ENCODE assay signal across 15 cellular contexts in genomic region chr5:131322926-131323325, GRCh38. TPM values are rescaled to one million over a fixed set of nuclear protein-coding genes. Genes with fewer than 3 reads are reported as not detected.
DNase-seq lines count a peak whose midpoint lies in the region; ATAC-seq and TF ChIP-seq lines count a peak whose summit lies in the region.
"Had no signal": no experiment of that assay in that cellular context is flagged by ENCODE, and none has a peak within 500 bp of the region (broad histone marks: within the 10 kb centered on the region; RNA-seq: fewer than 3 reads in every experiment).

No MANE protein-coding gene starts in this region.

- H3K4me1 Mint-ChIP-seq in stimulated activated naive CD8-positive, alpha-beta T cell treated with anti-CD3 and anti-CD28 coated beads, Interleukin-15, Interleukin-2, amounts not matched to agents 100 ng/mL and 50 ng/mL, for 24 hours (ENCODE audit: low read depth) = peaks cover 76% of the 10 kb centered on the region
- H3K4me1 Mint-ChIP-seq in activated T-helper 2 cell treated with anti-CD3 and anti-CD28 coated beads, Interferon-gamma antibody, Interleukin-2, Interleukin-4, amounts not matched to agents 10 μg/mL and 5 μg/mL and 100 μg/mL, durations not matched to agents 14 hours and 24 hours and 36 hours (ENCODE audit: low read depth) = peaks cover 40% of the 10 kb centered on the region
- peaks cover 94% of the 10 kb centered on the region for H3K4me1 Mint-ChIP-seq in stimulated activated naive CD8-positive, alpha-beta T cell treated with anti-CD3 and anti-CD28 coated beads, Interleukin-15, amount 100 ng/mL, for 72 hours
- H3K4me1 Mint-ChIP-seq in Caco-2 (ENCODE audit: low read depth, unreplicated experiment) = peaks cover 11% of the 10 kb centered on the region

- no peak for ATAC-seq in stimulated activated naive CD8-positive, alpha-beta T cell treated with anti-CD3 and anti-CD28 coated beads, Interleukin-15, Interleukin-2, amounts not matched to agents 100 U/mL and 50 U/mL, for 24 hours
- ATAC-seq in foreskin keratinocyte = peak; percentile 71
- peak; percentile 15 for ATAC-seq in stimulated activated naive CD8-positive, alpha-beta T cell treated with anti-CD3 and anti-CD28 coated beads, Interleukin-15, amount 100 ng/mL, for 72 hours
- ATAC-seq: gastroesophageal sphincter had no signal

- H3K27me3 Mint-ChIP-seq in stimulated activated naive CD8-positive, alpha-beta T cell treated with anti-CD3 and anti-CD28 coated beads, Interleukin-15, Interleukin-2, amounts not matched to agents 100 ng/mL and 50 ng/mL, for 24 hours = no peaks in the 10 kb centered on the region
- H3K27me3 Mint-ChIP-seq in activated T-helper 2 cell treated with anti-CD3 and anti-CD28 coated beads, Interferon-gamma antibody, Interleukin-2, Interleukin-4, amounts not matched to agents 10 μg/mL and 5 μg/mL and 100 μg/mL, durations not matched to agents 14 hours and 24 hours and 36 hours (ENCODE audit: low read depth) = no peaks in the 10 kb centered on the region
- H3K27me3 Mint-ChIP-seq in stimulated activated naive CD8-positive, alpha-beta T cell treated with anti-CD3 and anti-CD28 coated beads, Interleukin-15, amount 100 ng/mL, for 72 hours = no peaks in the 10 kb centered on the region
- H3K27me3 Mint-ChIP-seq in Caco-2 (ENCODE audit: insufficient read depth, unreplicated experiment) = no peaks in the 10 kb centered on the region

- CTCF ChIA-PET in Caco-2 (lab: Charles Lee) = no interaction called here

- H3K4me1 ChIP-seq in foreskin keratinocyte (peaks cover 20% of the 10 kb centered on the region), Caco-2 (no peaks in the 10 kb centered on the region)

- peaks cover 58% of the 10 kb centered on the region for H3K36me3 Mint-ChIP-seq in stimulated activated naive CD8-positive, alpha-beta T cell treated with anti-CD3 and anti-CD28 coated beads, Interleukin-15, Interleukin-2, amounts not matched to agents 100 ng/mL and 50 ng/mL, for 24 hours (ENCODE audit: low read depth)
- peaks cover 70% of the 10 kb centered on the region for H3K36me3 Mint-ChIP-seq in activated T-helper 2 cell treated with anti-CD3 and anti-CD28 coated beads, Interferon-gamma antibody, Interleukin-2, Interleukin-4, amounts not matched to agents 10 μg/mL and 5 μg/mL and 100 μg/mL, durations not matched to agents 14 hours and 24 hours and 36 hours (ENCODE audit: low read depth)
- H3K36me3 Mint-ChIP-seq in Caco-2 (ENCODE audit: insufficient read depth, unreplicated experiment) = peaks cover 24% of the 10 kb centered on the region

- intact Hi-C loops in activated T-helper 2 cell treated with anti-CD3 and anti-CD28 coated beads, Interferon-gamma antibody, Interleukin-2, Interleukin-4, amounts not matched to agents 10 μg/mL and 5 μg/mL and 100 μg/mL, durations not matched to agents 14 hours and 24 hours and 36 hours (cut with micrococcal nuclease) = loop anchor here (1.0 to 2.0 kb wide), 3 partner anchors 34 to 60 kb away; no protein-coding TSS in a partner anchor
- intact Hi-C loops in Caco-2 (cut with micrococcal nuclease; ENCODE audit: unreplicated experiment) = no loop called here

- no peak for DNase-seq in stimulated activated naive CD8-positive, alpha-beta T cell treated with anti-CD3 and anti-CD28 coated beads, Interleukin-15, Interleukin-2, amounts not matched to agents 100 U/mL and 50 U/mL, for 24 hours
- no peak for DNase-seq in activated T-helper 2 cell treated with anti-CD3 and anti-CD28 coated beads, Interferon-gamma antibody, Interleukin-2, Interleukin-4, amounts not matched to agents 10 μg/mL and 5 μg/mL and 100 μg/mL, durations not matched to agents 14 hours and 24 hours and 36 hours (ENCODE audit: low spot score)
- DNase-seq in foreskin keratinocyte (peak in 1 of 2 donors; percentile 51), Caco-2 (no peak), nucleus accumbens (lab: John Stamatoyannopoulos, UW) (no peak), DMS153 (lab: John Stamatoyannopoulos, UW) (no peak)
- no peak for DNase-seq in stimulated activated naive CD8-positive, alpha-beta T cell treated with anti-CD3 and anti-CD28 coated beads, Interleukin-15, amount 100 ng/mL, for 72 hours
- DNase-seq: activated CD4-positive, alpha-beta T cell treated with anti-CD3 and anti-CD28 coated beads for 48 hours; activated effector memory CD4-positive, alpha-beta T cell treated with anti-CD3 and anti-CD28 coated beads, Interleukin-2, amount 50 U/mL, for 16 hours; central memory CD4-positive, alpha-beta T cell; mesenchymal stem cell; Peyer's patch had no signal

- TF ChIP-seq CTCF in foreskin keratinocyte (conservative IDR thresholded peaks at IDR 0.05) (no peak), Caco-2 (IDR thresholded peaks at IDR 0.05; ENCODE audit: insufficient read depth in 1 of 2, low read depth in 1 of 2, low read length in 1 of 2, severe bottlenecking in 1 of 2, unreplicated experiment in 1 of 2) (no peak)

- H3K27ac Mint-ChIP-seq in stimulated activated naive CD8-positive, alpha-beta T cell treated with anti-CD3 and anti-CD28 coated beads, Interleukin-15, Interleukin-2, amounts not matched to agents 100 ng/mL and 50 ng/mL, for 24 hours = peak overlapping the region; percentile 62
- H3K27ac Mint-ChIP-seq in activated T-helper 2 cell treated with anti-CD3 and anti-CD28 coated beads, Interferon-gamma antibody, Interleukin-2, Interleukin-4, amounts not matched to agents 10 μg/mL and 5 μg/mL and 100 μg/mL, durations not matched to agents 14 hours and 24 hours and 36 hours = peak overlapping the region; percentile 11
- H3K27ac Mint-ChIP-seq in stimulated activated naive CD8-positive, alpha-beta T cell treated with anti-CD3 and anti-CD28 coated beads, Interleukin-15, amount 100 ng/mL, for 72 hours = peak overlapping the region in 1 of 2 donors; percentile 63
- no peak overlapping the region for H3K27ac Mint-ChIP-seq in Caco-2 (ENCODE audit: unreplicated experiment)

- BruUV-seq in Caco-2 (replicated peaks; lab: Mats Ljungman, UMichigan) = no TSS peak

- no peaks in the 10 kb centered on the region for H3K9me3 ChIP-seq in Caco-2
- H3K9me3 ChIP-seq: gastroesophageal sphincter, Peyer's patch, vagina had no signal

- POLR2A ChIA-PET in Caco-2 (lab: Charles Lee) = no interaction called here

- no peak overlapping the region for H3K27ac ChIP-seq in foreskin keratinocyte
- H3K27ac ChIP-seq: gastroesophageal sphincter, Peyer's patch, vagina had no signal

- peaks cover 4% of the 10 kb centered on the region for H3K36me3 ChIP-seq in Caco-2 (ENCODE audit: control insufficient read depth, insufficient read depth, low read length)
- H3K36me3 ChIP-seq: vagina had no signal

- no peak overlapping the region for H3K4me3 ChIP-seq in Caco-2 (ENCODE audit: low read depth, low read length)
- H3K4me3 ChIP-seq: gastroesophageal sphincter, Peyer's patch, vagina had no signal

- no peaks in the 10 kb centered on the region for H3K9me3 Mint-ChIP-seq in stimulated activated naive CD8-positive, alpha-beta T cell treated with anti-CD3 and anti-CD28 coated beads, Interleukin-15, Interleukin-2, amounts not matched to agents 100 ng/mL and 50 ng/mL, for 24 hours
- H3K9me3 Mint-ChIP-seq in activated T-helper 2 cell treated with anti-CD3 and anti-CD28 coated beads, Interferon-gamma antibody, Interleukin-2, Interleukin-4, amounts not matched to agents 10 μg/mL and 5 μg/mL and 100 μg/mL, durations not matched to agents 14 hours and 24 hours and 36 hours = no peaks in the 10 kb centered on the region
- no peaks in the 10 kb centered on the region for H3K9me3 Mint-ChIP-seq in stimulated activated naive CD8-positive, alpha-beta T cell treated with anti-CD3 and anti-CD28 coated beads, Interleukin-15, amount 100 ng/mL, for 72 hours
- no peaks in the 10 kb centered on the region for H3K9me3 Mint-ChIP-seq in Caco-2 (ENCODE audit: unreplicated experiment)

- peak overlapping the region; percentile 64 for H3K4me3 Mint-ChIP-seq in stimulated activated naive CD8-positive, alpha-beta T cell treated with anti-CD3 and anti-CD28 coated beads, Interleukin-15, Interleukin-2, amounts not matched to agents 100 ng/mL and 50 ng/mL, for 24 hours
- H3K4me3 Mint-ChIP-seq in activated T-helper 2 cell treated with anti-CD3 and anti-CD28 coated beads, Interferon-gamma antibody, Interleukin-2, Interleukin-4, amounts not matched to agents 10 μg/mL and 5 μg/mL and 100 μg/mL, durations not matched to agents 14 hours and 24 hours and 36 hours (ENCODE audit: low read depth) = no peak overlapping the region
- H3K4me3 Mint-ChIP-seq in stimulated activated naive CD8-positive, alpha-beta T cell treated with anti-CD3 and anti-CD28 coated beads, Interleukin-15, amount 100 ng/mL, for 72 hours = peak overlapping the region; percentile 5 to 53
- H3K4me3 Mint-ChIP-seq in Caco-2 (ENCODE audit: unreplicated experiment) = no peak overlapping the region

- H3K27me3 ChIP-seq in foreskin keratinocyte (no peaks in the 10 kb centered on the region), Caco-2 (replicated peaks; ENCODE audit: control insufficient read depth, insufficient read depth, low read length) (no peaks in the 10 kb centered on the region)
- H3K27me3 ChIP-seq: gastroesophageal sphincter, Peyer's patch, vagina had no signal

RNA-seq across cellular contexts. Expression of gene CDC42SE2, which starts 59.1 kb away (rescaled TPM):
- 89.5 and 91.0 TPM in 2 replicates for total RNA-seq in activated T-helper 2 cell treated with anti-CD3 and anti-CD28 coated beads, Interferon-gamma antibody, Interleukin-2, Interleukin-4, amounts not matched to agents 10 μg/mL and 5 μg/mL and 100 μg/mL, durations not matched to agents 14 hours and 24 hours and 36 hours
- 23.7 and 24.8 TPM in 2 replicates for total RNA-seq in foreskin keratinocyte
- 8.8 and 10.4 TPM in 2 replicates for polyA plus RNA-seq in foreskin keratinocyte
- 39.4 and 41.1 TPM in 2 replicates for total RNA-seq in Caco-2 (2022)

Comparison
In these comparisons a context has a peak if more than half of its experiments do, and no peak if none do; other contexts are left out.
1. H3K4me3 Mint-ChIP-seq: peak in stimulated activated naive CD8-positive, alpha-beta T cell treated with anti-CD3 and anti-CD28 coated beads, Interleukin-15, Interleukin-2, amounts not matched to agents 100 ng/mL and 50 ng/mL, for 24 hours (single experiment) and stimulated activated naive CD8-positive, alpha-beta T cell treated with anti-CD3 and anti-CD28 coated beads, Interleukin-15, amount 100 ng/mL, for 72 hours (2 of 2); none in activated T-helper 2 cell treated with anti-CD3 and anti-CD28 coated beads, Interferon-gamma antibody, Interleukin-2, Interleukin-4, amounts not matched to agents 10 μg/mL and 5 μg/mL and 100 μg/mL, durations not matched to agents 14 hours and 24 hours and 36 hours (single experiment) and Caco-2 (single experiment).